Comparison of ENCODE assay signal across 28 cellular contexts in the genomic region with DNA sequence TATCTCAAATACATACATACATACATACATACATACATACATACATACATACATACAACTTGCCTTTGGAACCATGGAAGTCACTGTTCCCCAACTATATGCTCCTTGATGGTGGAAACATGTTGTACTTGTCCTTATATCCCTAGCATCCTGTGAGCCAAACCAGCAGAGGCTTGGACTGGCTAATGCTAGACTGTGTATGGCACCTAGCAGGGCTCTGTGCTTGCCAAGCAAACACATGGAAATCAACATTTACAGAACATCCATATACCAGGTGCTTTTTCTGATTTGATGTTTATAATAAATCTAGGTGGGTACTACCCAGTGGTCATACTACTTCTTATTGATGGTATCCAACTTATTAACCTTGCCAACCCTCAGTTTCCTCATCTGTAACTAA.
"Had no signal": no experiment of that assay in that cellular context is flagged by ENCODE, and none has a peak within 500 bp of the region (broad histone marks: within the 10 kb centered on the region; RNA-seq: fewer than 3 reads in every experiment).

No MANE protein-coding gene starts in this region.

- H3K4me3 Mint-ChIP-seq: naive B cell; naive thymus-derived CD8-positive, alpha-beta T cell; natural killer cell treated with Interleukin-12 subunit alpha and Interleukin-12 subunit beta and Interleukin-15 and Interleukin-18, amount 100 ng/mL, for 72 hours; nephron progenitor cell; neural crest cell; stimulated activated effector memory CD8-positive, alpha-beta T cell treated with anti-CD3 and anti-CD28 coated beads, Interleukin-12 subunit alpha, Interleukin-12 subunit beta, amount 100 ng/mL, for 72 hours; stimulated activated naive B cell treated with anti-CD40 and anti-IgM and Interleukin-4, amounts not matched to agents 10 μg/mL and 1 μg/mL and 100 μg/mL, for 72 hours; stimulated activated naive CD8-positive, alpha-beta T cell treated with anti-CD3 and anti-CD28 coated beads, Interleukin-15, Interleukin-2, amounts not matched to agents 100 ng/mL and 50 ng/mL, for 24 hours; type B pancreatic cell had no signal

- H3K9me3 ChIP-seq: neutrophil, pancreas, psoas muscle, right lobe of liver, sigmoid colon, stomach, thoracic aorta, thyroid gland, tibial nerve, upper lobe of right lung, uterus had no signal

- H3K27me3 ChIP-seq: neutrophil, pancreas, right lobe of liver, sigmoid colon, stomach, thyroid gland, tibial nerve, upper lobe of right lung, uterus had no signal

- H3K36me3 ChIP-seq: neutrophil, pancreas, right lobe of liver, sigmoid colon, stomach, thoracic aorta, thyroid gland, tibial nerve, upper lobe of right lung, uterus had no signal

- H3K27ac ChIP-seq: neutrophil, pancreas, psoas muscle, right lobe of liver, sigmoid colon, stomach, thoracic aorta, thyroid gland, tibial nerve, upper lobe of right lung, uterus had no signal

- H3K4me3 ChIP-seq: pancreas, psoas muscle, right lobe of liver, sigmoid colon, stomach, thoracic aorta, thyroid gland, tibial nerve, upper lobe of right lung, uterus had no signal

- H3K27me3 Mint-ChIP-seq: naive thymus-derived CD8-positive, alpha-beta T cell; natural killer cell treated with Interleukin-12 subunit alpha and Interleukin-12 subunit beta and Interleukin-15 and Interleukin-18, amount 100 ng/mL, for 72 hours; stimulated activated naive B cell treated with anti-CD40 and anti-IgM and Interleukin-4, amounts not matched to agents 10 μg/mL and 1 μg/mL and 100 μg/mL, for 72 hours; stimulated activated naive CD8-positive, alpha-beta T cell treated with anti-CD3 and anti-CD28 coated beads, Interleukin-15, Interleukin-2, amounts not matched to agents 100 ng/mL and 50 ng/mL, for 24 hours had no signal

- H3K4me1 ChIP-seq: uterus had no signal

- H3K9me3 Mint-ChIP-seq: naive B cell; naive thymus-derived CD8-positive, alpha-beta T cell; natural killer cell treated with Interleukin-12 subunit alpha and Interleukin-12 subunit beta and Interleukin-15 and Interleukin-18, amount 100 ng/mL, for 72 hours; nephron progenitor cell; neural crest cell; stimulated activated effector memory CD8-positive, alpha-beta T cell treated with anti-CD3 and anti-CD28 coated beads, Interleukin-12 subunit alpha, Interleukin-12 subunit beta, amount 100 ng/mL, for 72 hours; stimulated activated naive B cell treated with anti-CD40 and anti-IgM and Interleukin-4, amounts not matched to agents 10 μg/mL and 1 μg/mL and 100 μg/mL, for 72 hours; stimulated activated naive CD8-positive, alpha-beta T cell treated with anti-CD3 and anti-CD28 coated beads, Interleukin-15, Interleukin-2, amounts not matched to agents 100 ng/mL and 50 ng/mL, for 24 hours; type B pancreatic cell had no signal

- H3K27ac Mint-ChIP-seq: natural killer cell treated with Interleukin-12 subunit alpha and Interleukin-12 subunit beta and Interleukin-15 and Interleukin-18, amount 100 ng/mL, for 72 hours; nephron progenitor cell; stimulated activated effector memory CD8-positive, alpha-beta T cell treated with anti-CD3 and anti-CD28 coated beads, Interleukin-12 subunit alpha, Interleukin-12 subunit beta, amount 100 ng/mL, for 72 hours; stimulated activated naive B cell treated with anti-CD40 and anti-IgM and Interleukin-4, amounts not matched to agents 10 μg/mL and 1 μg/mL and 100 μg/mL, for 72 hours; stimulated activated naive CD8-positive, alpha-beta T cell treated with anti-CD3 and anti-CD28 coated beads, Interleukin-15, Interleukin-2, amounts not matched to agents 100 ng/mL and 50 ng/mL, for 24 hours; type B pancreatic cell had no signal

- DNase-seq: naive B cell; naive thymus-derived CD8-positive, alpha-beta T cell; nephron progenitor cell; nucleus accumbens; pancreas; psoas muscle; right cardiac atrium; right lobe of liver; sigmoid colon; small intestine; stimulated activated CD4-positive, alpha-beta T cell treated with anti-CD3 and anti-CD28 coated beads, Interleukin-15, amount 100 ng/mL, for 24 hours; stimulated activated CD4-positive, alpha-beta T cell treated with anti-CD3 and anti-CD28 coated beads, Interleukin-2, amount 100 ng/mL, for 24 hours; stimulated activated CD4-positive, alpha-beta T cell treated with anti-CD3 and anti-CD28 coated beads, Interleukin-2, amount 100 ng/mL, for 48 hours; stimulated activated CD4-positive, alpha-beta T cell treated with anti-CD3 and anti-CD28 coated beads, Interleukin-4, amount 100 ng/mL, for 24 hours; stimulated activated naive B cell treated with anti-CD40 and anti-IgM and Interleukin-4, amounts not matched to agents 10 μg/mL and 1 μg/mL and 100 μg/mL, for 72 hours; stimulated activated naive CD4-positive, alpha-beta T cell treated with Interleukin-2 at 50 U/mL for 16 hours; stomach; thyroid gland; upper lobe of right lung; uterus had no signal

- H3K36me3 Mint-ChIP-seq: naive B cell; naive thymus-derived CD8-positive, alpha-beta T cell; natural killer cell treated with Interleukin-12 subunit alpha and Interleukin-12 subunit beta and Interleukin-15 and Interleukin-18, amount 100 ng/mL, for 72 hours; stimulated activated effector memory CD8-positive, alpha-beta T cell treated with anti-CD3 and anti-CD28 coated beads, Interleukin-12 subunit alpha, Interleukin-12 subunit beta, amount 100 ng/mL, for 72 hours; type B pancreatic cell had no signal
